8 cellular contexts compared by ENCODE assay signal in genomic region chr16:21952793-21953540, GRCh38.
DNase-seq lines count a peak whose midpoint lies in the region; ATAC-seq and TF ChIP-seq lines count a peak whose summit lies in the region.

Gene UQCRC2 (plus strand): TSS chr16:21953361. CDS start chr16:21953424, 63 bp downstream.

- peak within 1 kb of the TSS; percentile 85 for H3K4me3 ChIP-seq in astrocyte of the cerebellum (ENCODE audit: low read depth, low read length)

- no peak for TF ChIP-seq CTCF in astrocyte of the cerebellum (IDR thresholded peaks at IDR 0.05; ENCODE audit: low read depth, low read length, missing control alignments)

- peak; percentile 89 to 95 for DNase-seq in NCI-H2081 (lab: John Stamatoyannopoulos, UW)
- peak; percentile 80 for DNase-seq in T-helper 9 cell
- peak; percentile 86 for DNase-seq in astrocyte of the cerebellum (ENCODE audit: low read depth)
- DNase-seq in hippocampal formation (lab: John Stamatoyannopoulos, UW): peak; percentile 88 to 99
- peak; percentile 98 for DNase-seq in retina
- no peak for DNase-seq in cortex of kidney (lab: John Stamatoyannopoulos, UW)

- ATAC-seq in GM18517 (IDR thresholded peaks at IDR 0.05; ENCODE audit: unreplicated experiment) (peak; percentile 87), HG03039 (IDR thresholded peaks at IDR 0.05; ENCODE audit: unreplicated experiment) (peak; percentile 91)

- in situ Hi-C loops in astrocyte of the cerebellum (cut with HindIII; ENCODE audit: low sequenced_read_pairs): no loop called here
